1 cellular context compared by ENCODE assay signal in genomic region chr3:130839815-130840214, GRCh38.
TF ChIP-seq lines count a peak whose summit lies in the region.

No MANE protein-coding gene starts in this region.

TF ChIP-seq in HepG2, 621 proteins besides CTCF, POLR2A, EP300 and RAD21 (continued from another document):
- TF ChIP-seq GRHL1 (CRISPR knock-in tag; conservative IDR thresholded peaks at IDR 0.05) (no peak), POLR2G (IDR thresholded peaks at IDR 0.05; ENCODE audit: low read depth, low read length) (no peak), ZFP90 (CRISPR knock-in tag; IDR thresholded peaks at IDR 0.05; ENCODE audit: borderline replicate concordance) (no peak)
